ENCODE assay signal across 24 cellular contexts in the genomic region with DNA sequence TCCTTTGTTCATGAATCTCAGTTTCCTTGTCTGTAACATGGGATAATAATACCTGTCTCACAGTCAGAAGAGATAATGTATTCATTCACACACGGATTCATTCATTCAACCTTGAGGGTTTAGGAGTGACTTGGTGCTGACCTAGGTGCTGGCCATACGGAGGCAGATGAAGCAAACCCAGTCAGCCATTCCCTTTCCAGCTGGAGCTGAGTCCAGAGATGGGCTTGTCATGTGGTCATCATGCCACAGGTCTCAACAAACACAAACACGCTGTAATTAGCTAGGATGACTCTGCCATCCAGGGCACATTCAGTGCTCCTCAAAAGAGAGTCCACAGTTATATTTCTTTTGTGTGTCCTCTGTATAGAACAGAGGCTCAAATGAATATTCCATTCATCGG. TPM values are rescaled to one million over a fixed set of nuclear protein-coding genes. Genes with fewer than 3 reads are reported as not detected.
"Had no signal": no experiment of that assay in that cellular context is flagged by ENCODE, and none has a peak within 500 bp of the region (broad histone marks: within the 10 kb centered on the region; RNA-seq: fewer than 3 reads in every experiment).

No MANE protein-coding gene starts in this region.

- H3K27me3 ChIP-seq: breast epithelium, gastrocnemius medialis, uterus had no signal

- H3K27ac Mint-ChIP-seq: activated naive CD4-positive, alpha-beta T cell treated with anti-CD3 and anti-CD28 coated beads, Interleukin-2, amount 50 U/mL, for 24 hours; activated T-cell treated with anti-CD3 and anti-CD28 coated beads, Interleukin-2, amount 50 U/mL, for 72 hours; naive B cell; stimulated activated naive CD8-positive, alpha-beta T cell treated with anti-CD3 and anti-CD28 coated beads, Interleukin-15, amount 100 ng/mL, for 72 hours had no signal

- H3K27ac ChIP-seq: adrenal gland, breast epithelium, gastrocnemius medialis, left lung, suprapubic skin, transverse colon, uterus had no signal

- H3K36me3 Mint-ChIP-seq: activated naive CD4-positive, alpha-beta T cell treated with anti-CD3 and anti-CD28 coated beads, Interleukin-2, amount 50 U/mL, for 24 hours; naive B cell had no signal

- H3K9me3 ChIP-seq: adrenal gland, breast epithelium, left lung, mucosa of descending colon, suprapubic skin, transverse colon, uterus had no signal

- DNase-seq: activated CD4-positive, alpha-beta T cell treated with anti-CD3 and anti-CD28 coated beads, Interleukin-2, amount 50 U/mL, for 4 hours; activated CD4-positive, CD25-positive, alpha-beta regulatory T cell treated with anti-CD3 and anti-CD28 coated beads, Interleukin-2, amount 50 U/mL, for 72 hours; activated effector memory CD4-positive, alpha-beta T cell treated with anti-CD3 and anti-CD28 coated beads, Interleukin-2, amount 50 U/mL, for 16 hours; activated T-cell treated with anti-CD3 and anti-CD28 coated beads, Interleukin-2, amount 50 U/mL, for 72 hours; adrenal gland; effector CD4-positive, alpha-beta T cell; gastrocnemius medialis; head of caudate nucleus; left lung; mammary epithelial cell; mucosa of descending colon; naive B cell; stimulated activated naive CD8-positive, alpha-beta T cell treated with anti-CD3 and anti-CD28 coated beads, Interleukin-15, amount 100 ng/mL, for 72 hours; T1000; transverse colon; uterus had no signal

- H3K4me3 Mint-ChIP-seq: activated naive CD4-positive, alpha-beta T cell treated with anti-CD3 and anti-CD28 coated beads, Interleukin-2, amount 50 U/mL, for 24 hours; activated T-cell treated with anti-CD3 and anti-CD28 coated beads, Interleukin-2, amount 50 U/mL, for 72 hours; naive B cell; neural crest cell; stimulated activated naive CD8-positive, alpha-beta T cell treated with anti-CD3 and anti-CD28 coated beads, Interleukin-15, amount 100 ng/mL, for 72 hours had no signal

- FAIRE-seq: astrocyte, keratinocyte had no signal

- H3K4me1 ChIP-seq: adrenal gland, breast epithelium, gastrocnemius medialis, uterus had no signal

- H3K4me1 Mint-ChIP-seq: activated naive CD4-positive, alpha-beta T cell treated with anti-CD3 and anti-CD28 coated beads, Interleukin-2, amount 50 U/mL, for 24 hours; naive B cell; stimulated activated naive CD8-positive, alpha-beta T cell treated with anti-CD3 and anti-CD28 coated beads, Interleukin-15, amount 100 ng/mL, for 72 hours had no signal

- ATAC-seq: activated T-cell treated with anti-CD3 and anti-CD28 coated beads, Interleukin-2, amount 50 U/mL, for 72 hours; esophagus mucosa; gastrocnemius medialis; left lung; mucosa of descending colon; stimulated activated naive CD8-positive, alpha-beta T cell treated with anti-CD3 and anti-CD28 coated beads, Interleukin-15, amount 100 ng/mL, for 72 hours had no signal

- H3K4me3 ChIP-seq: adrenal gland, breast epithelium, gastrocnemius medialis, left lung, mucosa of descending colon, suprapubic skin, transverse colon, uterus had no signal

- H3K9me3 Mint-ChIP-seq: activated naive CD4-positive, alpha-beta T cell treated with anti-CD3 and anti-CD28 coated beads, Interleukin-2, amount 50 U/mL, for 24 hours; activated T-cell treated with anti-CD3 and anti-CD28 coated beads, Interleukin-2, amount 50 U/mL, for 72 hours; naive B cell; neural crest cell; stimulated activated naive CD8-positive, alpha-beta T cell treated with anti-CD3 and anti-CD28 coated beads, Interleukin-15, amount 100 ng/mL, for 72 hours had no signal

- H3K36me3 ChIP-seq: adrenal gland, breast epithelium, gastrocnemius medialis, left lung, suprapubic skin, transverse colon, uterus had no signal

RNA-seq across cellular contexts. Expression of a gene that starts 42.8 kb away (rescaled TPM):
- total RNA-seq: activated CD8-positive, alpha-beta memory T cell treated with anti-CD3 and anti-CD28 coated beads for 36 hours; activated T-cell treated with anti-CD3 and anti-CD28 coated beads, Interleukin-2, amount 50 U/mL, for 72 hours; astrocyte; esophagus mucosa; mammary epithelial cell; mucosa of descending colon; neural crest cell; transverse colon had no signal
